ENCODE assay signal across 18 cellular contexts in the genomic region with DNA sequence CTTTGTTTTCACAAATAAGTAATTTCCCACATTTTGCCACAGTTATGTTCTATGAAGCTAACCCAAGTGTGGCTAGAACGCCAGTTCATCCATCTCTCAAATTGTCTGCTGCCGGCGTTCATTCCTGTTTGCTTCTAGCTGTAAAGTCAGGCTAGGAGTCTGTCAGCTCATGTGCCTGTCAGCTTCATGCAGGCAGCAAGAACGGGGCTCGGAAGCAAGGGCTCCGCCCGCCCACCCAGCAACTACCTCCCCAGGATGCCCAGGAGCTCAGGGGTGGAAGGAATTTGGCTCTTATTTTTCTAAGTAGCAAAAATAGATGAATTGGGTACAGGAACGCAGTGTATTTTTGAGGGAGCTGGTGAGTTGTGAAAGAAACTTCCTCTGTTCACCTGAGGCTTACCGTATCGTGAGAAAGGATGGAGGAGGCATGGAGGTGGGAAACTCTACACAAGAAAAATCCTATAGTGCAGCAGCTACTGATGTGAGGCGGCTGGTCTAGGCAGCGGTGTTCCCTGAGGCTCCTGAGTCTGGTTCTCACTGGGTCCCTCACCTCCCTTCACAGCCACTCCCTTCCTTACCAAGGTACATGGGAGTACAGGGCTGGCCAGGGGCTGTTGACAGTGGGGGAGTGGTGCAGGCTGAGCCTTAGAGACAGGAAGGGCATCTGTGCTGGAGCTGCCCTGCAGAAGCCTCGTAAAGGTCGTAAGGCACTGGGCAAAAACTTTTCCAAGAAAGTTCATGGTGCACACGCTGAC. TPM values are rescaled to one million over a fixed set of nuclear protein-coding genes. Genes with fewer than 3 reads are reported as not detected.
"Had no signal": no experiment of that assay in that cellular context is flagged by ENCODE, and none has a peak within 500 bp of the region (broad histone marks: within the 10 kb centered on the region; RNA-seq: fewer than 3 reads in every experiment).

No MANE protein-coding gene starts in this region.

- H3K9me3 Mint-ChIP-seq: endodermal cell; stimulated activated naive CD8-positive, alpha-beta T cell treated with anti-CD3 and anti-CD28 coated beads, Interleukin-15, Interleukin-2, amounts not matched to agents 100 ng/mL and 50 ng/mL, for 24 hours had no signal

- H3K27ac Mint-ChIP-seq: activated naive CD8-positive, alpha-beta T cell treated with anti-CD3 and anti-CD28 coated beads for 36 hours; stimulated activated naive CD8-positive, alpha-beta T cell treated with anti-CD3 and anti-CD28 coated beads, Interleukin-15, Interleukin-2, amounts not matched to agents 100 ng/mL and 50 ng/mL, for 24 hours had no signal

- H3K27me3 Mint-ChIP-seq: activated naive CD8-positive, alpha-beta T cell treated with anti-CD3 and anti-CD28 coated beads for 36 hours; stimulated activated naive CD8-positive, alpha-beta T cell treated with anti-CD3 and anti-CD28 coated beads, Interleukin-15, Interleukin-2, amounts not matched to agents 100 ng/mL and 50 ng/mL, for 24 hours had no signal

- H3K4me3 Mint-ChIP-seq: activated naive CD8-positive, alpha-beta T cell treated with anti-CD3 and anti-CD28 coated beads for 36 hours; endodermal cell; nephron progenitor cell; stimulated activated naive CD8-positive, alpha-beta T cell treated with anti-CD3 and anti-CD28 coated beads, Interleukin-15, Interleukin-2, amounts not matched to agents 100 ng/mL and 50 ng/mL, for 24 hours had no signal

- ATAC-seq: upper lobe of right lung had no signal

- DNase-seq: activated CD4-positive, alpha-beta T cell treated with anti-CD3 and anti-CD28 coated beads for 1 hour; activated naive CD4-positive, alpha-beta T cell; activated naive CD8-positive, alpha-beta T cell treated with anti-CD3 and anti-CD28 coated beads for 36 hours; amniotic stem cell; endodermal cell; foreskin melanocyte; glutamatergic neuron; hypothalamus; islet precursor cell; lower lobe of right lung; nephron progenitor cell; occipital lobe; retina; stimulated activated CD4-positive, alpha-beta T cell treated with anti-CD3 and anti-CD28 coated beads, Interleukin-12 subunit alpha, Interleukin-12 subunit beta, amount 100 ng/mL, for 4 hours; stimulated activated CD4-positive, alpha-beta T cell treated with anti-CD3 and anti-CD28 coated beads, Interleukin-1b, Interleukin-23, amount 100 ng/mL, for 48 hours; T-helper 2 cell; upper lobe of right lung had no signal

RNA-seq across cellular contexts. Expression of gene AMN, which starts 54.5 kb away (rescaled TPM):
- total RNA-seq: occipital lobe had no signal
